In the genomic region with DNA sequence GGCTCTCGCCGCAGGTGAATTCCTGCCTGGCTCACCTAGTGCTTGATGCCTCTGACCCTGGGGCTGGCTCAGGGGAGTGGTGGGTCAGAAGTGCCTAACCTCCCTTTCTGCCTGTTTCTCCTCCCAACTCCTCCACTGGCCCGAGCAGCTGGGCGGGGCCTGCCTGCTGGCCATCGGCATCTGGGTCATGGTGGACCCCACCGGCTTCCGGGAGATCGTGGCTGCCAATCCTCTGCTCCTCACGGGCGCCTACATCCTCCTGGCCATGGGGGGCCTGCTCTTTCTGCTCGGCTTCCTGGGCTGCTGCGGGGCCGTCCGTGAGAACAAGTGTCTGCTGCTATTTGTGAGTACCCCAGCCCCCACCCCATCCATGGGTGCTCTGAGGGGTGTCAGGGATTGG, we compare ENCODE assay signal across 33 cellular contexts.
"Had no signal": no experiment of that assay in that cellular context is flagged by ENCODE, and none has a peak within 500 bp of the region (broad histone marks: within the 10 kb centered on the region; RNA-seq: fewer than 3 reads in every experiment).

No MANE protein-coding gene starts in this region.

- H3K4me3 Mint-ChIP-seq: activated CD4-positive, alpha-beta memory T cell treated with anti-CD3 and anti-CD28 coated beads for 36 hours; activated CD4-positive, alpha-beta T cell treated with anti-CD3 and anti-CD28 coated beads for 36 hours; activated CD4-positive, alpha-beta T cell treated with anti-CD3 and anti-CD28 coated beads, Interleukin-2, amount 10 ng/mL, durations not matched to agents 24 days and 14 days; activated CD8-positive, alpha-beta memory T cell treated with anti-CD3 and anti-CD28 coated beads, Interleukin-2, amount 10 ng/mL, durations not matched to agents 7 days and 5 days; activated CD8-positive, alpha-beta T cell treated with anti-CD3 and anti-CD28 coated beads, Interleukin-2, amount 10 ng/mL, durations not matched to agents 7 days and 5 days; activated naive CD4-positive, alpha-beta T cell treated with anti-CD3 and anti-CD28 coated beads for 36 hours; activated naive CD4-positive, alpha-beta T cell treated with anti-CD3 and anti-CD28 coated beads, Interleukin-2, amount 50 U/mL, for 24 hours; activated naive CD8-positive, alpha-beta T cell treated with anti-CD3 and anti-CD28 coated beads for 36 hours; activated naive CD8-positive, alpha-beta T cell treated with anti-CD3 and anti-CD28 coated beads, Interleukin-2, amount 50 U/mL, for 24 hours; activated T-helper 1 cell treated with anti-CD3 and anti-CD28 coated beads, Interleukin-12 subunit alpha, Interleukin-12 subunit beta, Interleukin-2, Interleukin-4 antibody, amounts not matched to agents 30 ng/mL and 10 ng/mL and 1 ng/mL, durations not matched to agents 14 hours and 24 hours and 36 hours; T-helper 17 cell; T-helper 2 cell treated with Interferon-gamma antibody and Interleukin-4, amounts not matched to agents 5 μg/mL and 100 μg/mL, for 36 hours had no signal

- H3K36me3 Mint-ChIP-seq: activated CD4-positive, alpha-beta memory T cell treated with anti-CD3 and anti-CD28 coated beads for 36 hours; activated CD8-positive, alpha-beta memory T cell treated with anti-CD3 and anti-CD28 coated beads, Interleukin-2, amount 10 ng/mL, durations not matched to agents 7 days and 5 days; activated naive CD4-positive, alpha-beta T cell treated with anti-CD3 and anti-CD28 coated beads, Interleukin-2, amount 50 U/mL, for 24 hours; activated naive CD8-positive, alpha-beta T cell treated with anti-CD3 and anti-CD28 coated beads for 36 hours had no signal

- H3K9me3 ChIP-seq: adrenal gland, body of pancreas, colonic mucosa had no signal

- H3K27me3 ChIP-seq: adrenal gland, body of pancreas, colonic mucosa had no signal

- H3K27ac Mint-ChIP-seq: activated CD4-positive, alpha-beta memory T cell treated with anti-CD3 and anti-CD28 coated beads for 36 hours; activated CD4-positive, alpha-beta T cell treated with anti-CD3 and anti-CD28 coated beads for 36 hours; activated CD4-positive, alpha-beta T cell treated with anti-CD3 and anti-CD28 coated beads, Interleukin-2, amount 10 ng/mL, durations not matched to agents 24 days and 14 days; activated CD8-positive, alpha-beta memory T cell treated with anti-CD3 and anti-CD28 coated beads, Interleukin-2, amount 10 ng/mL, durations not matched to agents 7 days and 5 days; activated CD8-positive, alpha-beta T cell treated with anti-CD3 and anti-CD28 coated beads, Interleukin-2, amount 10 ng/mL, durations not matched to agents 7 days and 5 days; activated naive CD4-positive, alpha-beta T cell treated with anti-CD3 and anti-CD28 coated beads for 36 hours; activated naive CD4-positive, alpha-beta T cell treated with anti-CD3 and anti-CD28 coated beads, Interleukin-2, amount 50 U/mL, for 24 hours; activated naive CD8-positive, alpha-beta T cell treated with anti-CD3 and anti-CD28 coated beads for 36 hours; activated naive CD8-positive, alpha-beta T cell treated with anti-CD3 and anti-CD28 coated beads, Interleukin-2, amount 50 U/mL, for 24 hours; activated T-helper 1 cell treated with anti-CD3 and anti-CD28 coated beads, Interleukin-12 subunit alpha, Interleukin-12 subunit beta, Interleukin-2, Interleukin-4 antibody, amounts not matched to agents 30 ng/mL and 10 ng/mL and 1 ng/mL, durations not matched to agents 14 hours and 24 hours and 36 hours; activated T-helper 2 cell treated with anti-CD3 and anti-CD28 coated beads, Interferon-gamma antibody, Interleukin-2, Interleukin-4, amounts not matched to agents 10 μg/mL and 5 μg/mL and 100 μg/mL, durations not matched to agents 14 hours and 24 hours and 36 hours; T-helper 17 cell; T-helper 2 cell treated with Interferon-gamma antibody and Interleukin-4, amounts not matched to agents 5 μg/mL and 100 μg/mL, for 36 hours had no signal

- H3K4me1 ChIP-seq: colonic mucosa had no signal

- H3K4me3 ChIP-seq: adrenal gland, body of pancreas, colonic mucosa had no signal

- DNase-seq: activated CD4-positive, alpha-beta memory T cell treated with anti-CD3 and anti-CD28 coated beads for 36 hours; activated CD4-positive, alpha-beta T cell treated with anti-CD3 and anti-CD28 coated beads for 36 hours; activated CD4-positive, alpha-beta T cell treated with anti-CD3 and anti-CD28 coated beads, Interleukin-2, amount 10 ng/mL, durations not matched to agents 24 days and 14 days; activated CD4-positive, CD25-positive, alpha-beta regulatory T cell; activated CD4-positive, CD25-positive, alpha-beta regulatory T cell treated with anti-CD3 and anti-CD28 coated beads, Interleukin-2, amount 50 U/mL, for 72 hours; activated CD8-positive, alpha-beta memory T cell treated with anti-CD3 and anti-CD28 coated beads, Interleukin-2, amount 10 ng/mL, durations not matched to agents 7 days and 5 days; activated CD8-positive, alpha-beta memory T cell treated with anti-CD3 and anti-CD28 coated beads, Interleukin-2, amount 50 U/mL, for 4 hours; activated CD8-positive, alpha-beta T cell treated with anti-CD3 and anti-CD28 coated beads, Interleukin-2, amount 10 ng/mL, durations not matched to agents 7 days and 5 days; activated effector memory CD4-positive, alpha-beta T cell treated with anti-CD3 and anti-CD28 coated beads, Interleukin-2, amount 50 U/mL, for 16 hours; activated naive CD4-positive, alpha-beta T cell treated with anti-CD3 and anti-CD28 coated beads for 36 hours; activated naive CD8-positive, alpha-beta T cell treated with anti-CD3 and anti-CD28 coated beads for 36 hours; activated naive CD8-positive, alpha-beta T cell treated with anti-CD3 and anti-CD28 coated beads, Interleukin-2, amount 50 U/mL, for 24 hours; activated T-cell treated with anti-CD3 and anti-CD28 coated beads, Interleukin-2, amount 50 U/mL, for 1 hour; activated T-cell treated with anti-CD3 and anti-CD28 coated beads, Interleukin-2, amount 50 U/mL, for 48 hours; amygdala; aorta; body of pancreas; central memory CD4-positive, alpha-beta T cell; cerebellar nuclear complex; colonic mucosa; effector CD8-positive, alpha-beta T cell; foreskin fibroblast; head of caudate nucleus; T-helper 1 cell; T-helper 17 cell; T1000; WERI-Rb-1 had no signal

- H3K27ac ChIP-seq: body of pancreas, colonic mucosa, WERI-Rb-1 had no signal

- ATAC-seq: activated CD4-positive, alpha-beta T cell treated with anti-CD3 and anti-CD28 coated beads for 36 hours; activated CD8-positive, alpha-beta memory T cell treated with anti-CD3 and anti-CD28 coated beads, Interleukin-2, amount 10 ng/mL, durations not matched to agents 7 days and 5 days; activated CD8-positive, alpha-beta T cell treated with anti-CD3 and anti-CD28 coated beads, Interleukin-2, amount 10 ng/mL, durations not matched to agents 7 days and 5 days; activated naive CD8-positive, alpha-beta T cell treated with anti-CD3 and anti-CD28 coated beads, Interleukin-2, amount 50 U/mL, for 24 hours; body of pancreas; esophagus mucosa; T-helper 17 cell had no signal

- H3K27me3 Mint-ChIP-seq: activated CD4-positive, alpha-beta memory T cell treated with anti-CD3 and anti-CD28 coated beads for 36 hours; activated CD4-positive, alpha-beta T cell treated with anti-CD3 and anti-CD28 coated beads for 36 hours; activated CD4-positive, alpha-beta T cell treated with anti-CD3 and anti-CD28 coated beads, Interleukin-2, amount 10 ng/mL, durations not matched to agents 24 days and 14 days; activated CD8-positive, alpha-beta memory T cell treated with anti-CD3 and anti-CD28 coated beads, Interleukin-2, amount 10 ng/mL, durations not matched to agents 7 days and 5 days; activated naive CD4-positive, alpha-beta T cell treated with anti-CD3 and anti-CD28 coated beads, Interleukin-2, amount 50 U/mL, for 24 hours; activated naive CD8-positive, alpha-beta T cell treated with anti-CD3 and anti-CD28 coated beads for 36 hours; activated naive CD8-positive, alpha-beta T cell treated with anti-CD3 and anti-CD28 coated beads, Interleukin-2, amount 50 U/mL, for 24 hours; T-helper 17 cell had no signal

- H3K9me3 Mint-ChIP-seq: activated CD4-positive, alpha-beta memory T cell treated with anti-CD3 and anti-CD28 coated beads for 36 hours; activated CD4-positive, alpha-beta T cell treated with anti-CD3 and anti-CD28 coated beads, Interleukin-2, amount 10 ng/mL, durations not matched to agents 24 days and 14 days; activated naive CD4-positive, alpha-beta T cell treated with anti-CD3 and anti-CD28 coated beads for 36 hours; activated naive CD4-positive, alpha-beta T cell treated with anti-CD3 and anti-CD28 coated beads, Interleukin-2, amount 50 U/mL, for 24 hours; activated naive CD8-positive, alpha-beta T cell treated with anti-CD3 and anti-CD28 coated beads for 36 hours; activated naive CD8-positive, alpha-beta T cell treated with anti-CD3 and anti-CD28 coated beads, Interleukin-2, amount 50 U/mL, for 24 hours; activated T-helper 1 cell treated with anti-CD3 and anti-CD28 coated beads, Interleukin-12 subunit alpha, Interleukin-12 subunit beta, Interleukin-2, Interleukin-4 antibody, amounts not matched to agents 30 ng/mL and 10 ng/mL and 1 ng/mL, durations not matched to agents 14 hours and 24 hours and 36 hours; activated T-helper 2 cell treated with anti-CD3 and anti-CD28 coated beads, Interferon-gamma antibody, Interleukin-2, Interleukin-4, amounts not matched to agents 10 μg/mL and 5 μg/mL and 100 μg/mL, durations not matched to agents 14 hours and 24 hours and 36 hours; T-helper 2 cell treated with Interferon-gamma antibody and Interleukin-4, amounts not matched to agents 5 μg/mL and 100 μg/mL, for 36 hours had no signal

- H3K36me3 ChIP-seq: adrenal gland, colonic mucosa had no signal
